In the genomic region with DNA sequence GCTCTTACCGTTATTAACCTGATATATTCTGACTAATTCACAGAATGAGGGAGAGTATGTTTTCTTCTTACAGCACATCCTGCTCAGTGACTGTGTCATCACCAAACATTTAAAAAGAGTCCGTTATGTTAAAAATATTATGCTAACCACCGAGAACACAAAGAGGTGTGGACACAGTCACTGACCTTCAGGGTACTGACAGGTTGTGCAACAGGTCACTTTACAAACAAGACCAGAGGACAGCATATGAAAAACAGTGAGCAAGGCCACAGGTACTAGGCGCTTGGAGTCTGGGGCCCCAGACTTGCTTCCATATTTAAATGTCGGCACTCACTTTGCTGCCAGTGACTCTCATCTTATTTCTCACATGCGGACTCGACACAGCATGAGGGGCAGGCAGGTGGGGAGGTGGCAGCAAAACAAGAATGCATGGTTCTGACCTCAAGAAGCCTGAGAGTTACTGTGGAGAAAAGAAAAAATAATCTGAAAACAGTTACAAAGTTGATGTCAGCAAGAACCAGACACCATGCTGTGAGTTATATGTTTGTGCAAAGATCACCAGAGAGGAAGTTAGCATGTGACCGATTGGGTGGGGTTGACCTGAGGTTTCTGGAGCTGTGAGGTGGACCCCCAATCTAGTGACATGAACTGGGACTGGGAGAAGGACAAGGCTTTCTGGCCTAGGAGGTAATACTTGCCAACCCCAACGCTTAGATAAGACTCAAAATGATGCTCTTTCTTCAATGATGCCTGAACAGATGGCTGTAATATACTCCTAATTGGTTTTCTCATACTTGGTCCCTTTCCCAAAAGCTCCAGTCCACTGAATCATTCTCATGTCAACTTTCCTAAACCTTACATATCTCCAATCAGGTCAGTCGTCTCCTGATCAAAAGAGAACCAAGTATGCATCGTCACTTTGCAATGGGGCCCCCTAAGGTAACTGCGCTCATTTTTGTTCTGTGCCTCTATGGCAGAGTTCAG, we compare ENCODE assay signal across 11 cellular contexts.
A peak's percentile ranks its signal among the peaks of the same experiment; 100 is the strongest.
DNase-seq lines count a peak whose midpoint lies in the region; ATAC-seq and TF ChIP-seq lines count a peak whose summit lies in the region.
"Had no signal": no experiment of that assay in that cellular context is flagged by ENCODE, and none has a peak within 500 bp of the region (broad histone marks: within the 10 kb centered on the region; RNA-seq: fewer than 3 reads in every experiment).

No MANE protein-coding gene starts in this region.

- H3K4me1 ChIP-seq in left ventricle myocardium inferior, result peaks cover 53% of the 10 kb centered on the region

- no peak overlapping the region for H3K4me3 Mint-ChIP-seq in WTC11

- H3K27me3 ChIP-seq in left ventricle myocardium inferior (ENCODE audit: low read depth), result no peaks in the 10 kb centered on the region
- H3K27me3 ChIP-seq: BLaER1 treated with 17β-estradiol and CSF1 and Interleukin-3, amounts not matched to agents 10 nM and 100 nM had no signal

- peaks cover 39% of the 10 kb centered on the region for H3K4me1 Mint-ChIP-seq in WTC11

- no peaks in the 10 kb centered on the region for H3K9me3 ChIP-seq in left ventricle myocardium inferior (replicated peaks)

- no peak overlapping the region for H3K27ac Mint-ChIP-seq in WTC11

- no peaks in the 10 kb centered on the region for H3K27me3 Mint-ChIP-seq in WTC11 (ENCODE audit: low read depth)

- ATAC-seq in WTC11, result no peak
- peak; percentile 81 for ATAC-seq in left lobe of liver
- no peak for ATAC-seq in GM19397 (IDR thresholded peaks at IDR 0.05; ENCODE audit: unreplicated experiment)

- H3K27ac ChIP-seq in left ventricle myocardium inferior (replicated peaks), result peak overlapping the region; percentile 75
- H3K27ac ChIP-seq: epithelial cell of prostate had no signal

- intact Hi-C loops in left ventricle myocardium inferior (cut with micrococcal nuclease), result no loop called here
- intact Hi-C loops in cardiac septum (cut with DNase I), result no loop called here

- H3K36me3 Mint-ChIP-seq in WTC11, result no peaks in the 10 kb centered on the region

- TF ChIP-seq CTCF in left ventricle myocardium inferior (IDR thresholded peaks at IDR 0.05; ENCODE audit: borderline replicate concordance) (no peak), WTC11 (IDR thresholded peaks at IDR 0.05) (no peak)

- DNase-seq in left ventricle myocardium inferior (no peak), cardiac septum (ENCODE audit: low spot score) (no peak), WTC11 (ENCODE audit: low spot score) (no peak), left lobe of liver (ENCODE audit: low spot score) (peak; percentile 78), SW 1271 (lab: John Stamatoyannopoulos, UW) (no peak), activated T-cell treated with anti-CD3 and anti-CD28 coated beads for 4 hours (no peak)
- no peak for DNase-seq in activated CD4-positive, CD25-positive, alpha-beta regulatory T cell treated with anti-CD3 and anti-CD28 coated beads, Interleukin-2, amount 50 U/mL, for 72 hours
- DNase-seq: NCI-H524 treated with DMSO at 0.1 percent for 48 hours had no signal

- no peaks in the 10 kb centered on the region for H3K9me3 Mint-ChIP-seq in WTC11

- CTCF ChIA-PET in WTC11 (lab: Charles Lee), result interaction anchor here (1.5 kb wide), 1 partner anchor 176 kb away, joined by 4 read pairs; no protein-coding TSS in a partner anchor

- POLR2A ChIA-PET in WTC11 (lab: Charles Lee), result no interaction called here

- H3K36me3 ChIP-seq in left ventricle myocardium inferior, result no peaks in the 10 kb centered on the region

- no peak overlapping the region for H3K4me3 ChIP-seq in left ventricle myocardium inferior
- H3K4me3 ChIP-seq: BLaER1 treated with 17β-estradiol and CSF1 and Interleukin-3, amounts not matched to agents 10 nM and 100 nM had no signal

TF ChIP-seq in WTC11, 78 proteins besides CTCF, POLR2A, EP300 and RAD21:
- peak; percentile 77 for TF ChIP-seq GABPB1 (CRISPR knock-in tag; IDR thresholded peaks at IDR 0.05)
- TF ChIP-seq NFYB (CRISPR knock-in tag; conservative IDR thresholded peaks at IDR 0.05; ENCODE audit: low read depth), result no peak
